ENCODE assay signal across 1 cellular context in genomic region chr5:39500656-39501295, GRCh38.
TF ChIP-seq lines count a peak whose summit lies in the region.

No MANE protein-coding gene starts in this region.

TF ChIP-seq in endothelial cell of umbilical vein, 7 proteins besides CTCF, POLR2A, EP300 and RAD21:
- TF ChIP-seq FOS (IDR thresholded peaks at IDR 0.05; ENCODE audit: borderline replicate concordance, insufficient read depth, low read length) (no peak), JUN (IDR thresholded peaks at IDR 0.05; ENCODE audit: borderline replicate concordance, insufficient read depth, insufficient read length, low read depth) (no peak), POLR2AphosphoS5 (IDR thresholded peaks at IDR 0.05; ENCODE audit: insufficient read depth, low read depth, low read length) (no peak)
- TF ChIP-seq, protein P1, sequence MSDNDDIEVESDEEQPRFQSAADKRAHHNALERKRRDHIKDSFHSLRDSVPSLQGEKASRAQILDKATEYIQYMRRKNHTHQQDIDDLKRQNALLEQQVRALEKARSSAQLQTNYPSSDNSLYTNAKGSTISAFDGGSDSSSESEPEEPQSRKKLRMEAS (IDR thresholded peaks at IDR 0.05; ENCODE audit: insufficient read depth, insufficient read length), result no peak
